Comparison of ENCODE assay signal across 9 cellular contexts in the genomic region with DNA sequence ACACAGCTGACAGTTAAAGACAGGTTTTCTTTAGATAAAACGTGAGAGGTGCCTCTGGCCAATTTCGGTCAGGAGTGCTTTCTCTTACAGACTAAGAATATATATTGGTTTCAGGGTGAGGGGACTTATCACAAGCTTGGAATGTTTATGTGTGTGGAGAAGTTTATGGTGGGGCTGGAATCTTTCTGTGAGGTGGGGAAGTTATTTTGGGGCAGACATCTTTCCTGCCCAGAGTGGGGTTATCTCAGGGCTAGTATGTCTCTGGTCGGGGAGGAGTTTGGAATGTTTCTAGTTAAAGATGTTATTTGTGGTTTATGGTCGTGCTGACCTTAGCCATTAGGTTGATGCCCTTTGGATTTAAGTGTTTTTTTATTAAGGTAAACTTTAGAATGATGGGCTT.
"Had no signal": no experiment of that assay in that cellular context is flagged by ENCODE, and none has a peak within 500 bp of the region (broad histone marks: within the 10 kb centered on the region; RNA-seq: fewer than 3 reads in every experiment).

No MANE protein-coding gene starts in this region.

- H3K4me1 Mint-ChIP-seq: IgD-negative memory B cell had no signal

- DNase-seq: GM23248, GOT3, H7, HFFc6 had no signal

- H3K27ac ChIP-seq: GM23248, HL-60 had no signal

- H3K36me3 ChIP-seq: HAP-1 had no signal

- H3K4me3 Mint-ChIP-seq: HFFc6, IgD-negative memory B cell had no signal

- H3K9me3 Mint-ChIP-seq: HFFc6 had no signal

- H3K4me1 ChIP-seq: HAP-1 had no signal

- H3K27ac Mint-ChIP-seq: HFFc6, IgD-negative memory B cell had no signal

- ATAC-seq: HCT116, HepG2 had no signal

- H3K4me3 ChIP-seq: GM23248, HAP-1 had no signal

- H3K9me3 ChIP-seq: HAP-1 had no signal

- H3K36me3 Mint-ChIP-seq: IgD-negative memory B cell had no signal
